Comparison of ENCODE assay signal across 8 cellular contexts in the genomic region with DNA sequence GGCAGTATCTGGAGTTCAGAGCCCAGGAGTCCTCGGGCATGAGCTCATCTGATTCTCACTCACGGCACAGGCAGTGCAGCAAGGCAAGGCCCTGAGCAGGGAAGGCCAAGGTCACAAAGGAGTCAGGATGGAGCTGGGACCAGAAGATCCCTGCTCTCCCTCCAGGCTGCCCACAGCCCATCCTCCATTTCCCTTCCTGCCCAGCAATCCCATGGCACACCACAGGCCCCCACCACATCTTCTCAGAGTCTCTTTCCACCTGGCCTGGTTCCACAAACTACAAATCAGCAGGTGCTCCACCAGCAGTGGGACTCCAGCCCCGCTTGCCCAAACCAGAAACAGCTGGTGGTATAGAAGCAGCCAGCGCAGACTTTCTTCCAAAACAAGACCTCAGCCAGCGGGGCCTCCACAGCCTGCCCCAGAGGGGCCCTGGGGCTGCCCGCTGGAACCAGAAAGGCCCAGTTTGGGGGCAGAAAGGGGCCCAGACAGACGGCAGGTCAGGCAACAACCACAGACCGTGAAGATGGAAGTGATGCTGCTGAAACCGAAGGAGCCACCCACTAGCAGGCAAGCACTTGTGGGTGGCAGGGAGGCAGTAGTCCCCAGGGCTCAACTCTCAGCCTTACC. TPM values are rescaled to one million over a fixed set of nuclear protein-coding genes. Genes with fewer than 3 reads are reported as not detected.
DNase-seq lines count a peak whose midpoint lies in the region; ATAC-seq, FAIRE-seq and TF ChIP-seq lines count a peak whose summit lies in the region.

No MANE protein-coding gene starts in this region.

- no peak for TF ChIP-seq EP300 in H1 (IDR thresholded peaks at IDR 0.05; ENCODE audit: borderline replicate concordance in 1 of 2, low read depth in 2 of 2, low read length in 2 of 2)

- in situ Hi-C loops in IMR-90 (cut with MboI; ENCODE audit: low sequenced_read_pairs), result no loop called here

- H3K4me3 ChIP-seq in IMR-90 (ENCODE audit: insufficient read depth, low read depth, low read length) (no peak overlapping the region), H1 (ENCODE audit: extremely low read depth in 1 of 4, insufficient read depth in 2 of 4, low read depth in 3 of 4, low read length in 4 of 4) (no peak overlapping the region)

- H3K18ac ChIP-seq in IMR-90 (ENCODE audit: low read depth, low read length) (no peak overlapping the region), H1 (ENCODE audit: extremely low read depth, low read length) (no peak overlapping the region)

- H3K4ac ChIP-seq in IMR-90 (ENCODE audit: low read depth, low read length) (peak overlapping the region; percentile 4), H1 (replicated peaks; ENCODE audit: insufficient read length, low read depth, low read length) (no peak overlapping the region)

- no peak for FAIRE-seq in H1 (lab: Jason Lieb, UNC)

- peaks cover 45% of the 10 kb centered on the region for H3K4me1 ChIP-seq in IMR-90 (ENCODE audit: control insufficient read depth, insufficient read depth, low read length)
- peaks cover 0 to 10% (median 5%) of the 10 kb centered on the region in 4 experiments; a peak in 4 of 7 replicates for H3K4me1 ChIP-seq in H1 (replicated peaks in 1 of 4; ENCODE audit: control insufficient read depth in 3 of 4, insufficient read depth in 4 of 4, low read length in 3 of 4)

- peak overlapping the region; percentile 70 for H2AK9ac ChIP-seq in IMR-90 (replicated peaks; ENCODE audit: low read depth, low read length, poor library complexity)

- no TSS peak for BruUV-seq in IMR-90 (replicated peaks; lab: Mats Ljungman, UMichigan)

- H3K79me2 ChIP-seq in H1 (ENCODE audit: control insufficient read depth in 1 of 2, insufficient read depth in 2 of 2, low read length in 2 of 2), result peaks cover 0 to 2% of the 10 kb centered on the region in 2 experiments; a peak in 1 of 4 replicates

- H2BK20ac ChIP-seq in IMR-90 (ENCODE audit: low read depth, low read length), result peak overlapping the region; percentile 3; the same call in 1 of the 2 replicates
- H2BK20ac ChIP-seq in H1 (ENCODE audit: low read length), result no peak overlapping the region

- POLR2A ChIA-PET in IMR-90 (lab: Charles Lee; ENCODE audit: unreplicated experiment), result no interaction called here
- POLR2A ChIA-PET in H1 (lab: Charles Lee; ENCODE audit: partially characterized antibody), result interaction anchor here (0.9 kb wide), 1 partner anchor 12 kb away, joined by 3 read pairs; a partner anchor contains a TSS

- TF ChIP-seq POLR2A in IMR-90 (IDR thresholded peaks at IDR 0.05; ENCODE audit: low read depth, low read length) (no peak), H1 (IDR thresholded peaks at IDR 0.05; ENCODE audit: control extremely low read depth in 1 of 2, low read depth in 2 of 2, low read length in 2 of 2) (no peak)

- TF ChIP-seq RAD21 in IMR-90 (IDR thresholded peaks at IDR 0.05; ENCODE audit: low read length), result no peak
- no peak for TF ChIP-seq RAD21 in H1 (IDR thresholded peaks at IDR 0.05 in 1 of 2, conservative IDR thresholded peaks at IDR 0.05 in 1 of 2; ENCODE audit: low read depth in 2 of 2, low read length in 2 of 2)

- peak overlapping the region in 1 of 2 experiments; percentile 20; a peak in 1 of 4 replicates for H4K8ac ChIP-seq in IMR-90 (ENCODE audit: low read depth in 2 of 2, low read length in 2 of 2)
- H4K8ac ChIP-seq in H1 (ENCODE audit: extremely low read depth, insufficient read depth, low read length), result 0 out of 2 replicates have a peak overlapping the region, but pooled peaks have one; percentile 22

- H3K9ac ChIP-seq in IMR-90 (ENCODE audit: low read depth, low read length), result no peak overlapping the region
- H3K9ac ChIP-seq in H1 (replicated peaks in 1 of 4; ENCODE audit: extremely low read depth in 1 of 4, low read depth in 3 of 4, low read length in 3 of 4), result no peak overlapping the region

- H2BK120ac ChIP-seq in IMR-90 (ENCODE audit: low read depth, low read length), result peak overlapping the region; percentile 47; the same call in 1 of the 2 replicates
- H2BK120ac ChIP-seq in H1 (replicated peaks; ENCODE audit: low read depth, low read length), result no peak overlapping the region

- no peak overlapping the region for H4K5ac ChIP-seq in IMR-90 (ENCODE audit: low read depth, low read length)
- no peak overlapping the region for H4K5ac ChIP-seq in H1 (ENCODE audit: insufficient read length, low read depth, low read length)

- no peak overlapping the region for H2BK12ac ChIP-seq in H1 (ENCODE audit: low read depth, low read length)

- peaks cover 57 to 94% of the 10 kb centered on the region in 2 experiments for H3K79me1 ChIP-seq in IMR-90 (ENCODE audit: low read depth in 1 of 2, low read length in 2 of 2)
- H3K79me1 ChIP-seq in H1 (ENCODE audit: low read depth, low read length), result peaks cover 9% of the 10 kb centered on the region; the same call in 1 of the 2 replicates

- no peaks in the 10 kb centered on the region for H3K9me3 ChIP-seq in IMR-90 (ENCODE audit: control insufficient read depth, insufficient read depth, low read length)
- no peaks in the 10 kb centered on the region for H3K9me3 ChIP-seq in H1 (ENCODE audit: insufficient read depth in 2 of 2, low read depth in 1 of 2, low read length in 1 of 2)

- peak; percentile 35 for DNase-seq in GM10266 (ENCODE audit: extremely low spot score)
- DNase-seq in IMR-90, result peak; percentile 32
- DNase-seq in H1 (ENCODE audit: low read depth in 1 of 2, low spot score in 2 of 2), result no peak
- peak; percentile 54 to 55 for DNase-seq in stimulated activated CD8-positive, alpha-beta memory T cell treated with anti-CD3 and anti-CD28 coated beads, Interleukin-2, amount 100 ng/mL, for 48 hours (ENCODE audit: low read depth in 2 of 2)
- no peak for DNase-seq in central memory CD4-positive, alpha-beta T cell
- DNase-seq in NCI-H2171 (lab: John Stamatoyannopoulos, UW), result no peak
- DNase-seq in RPMI8226, result no peak

- H3K4me2 ChIP-seq in IMR-90 (ENCODE audit: low read depth, low read length), result no peak overlapping the region
- no peak overlapping the region for H3K4me2 ChIP-seq in H1 (ENCODE audit: insufficient read depth in 1 of 2, low read depth in 2 of 2, low read length in 2 of 2)

- peaks cover 8% of the 10 kb centered on the region for H3K36me3 ChIP-seq in IMR-90 (ENCODE audit: control insufficient read depth, insufficient read depth, low read length)
- no peaks in the 10 kb centered on the region for H3K36me3 ChIP-seq in H1 (ENCODE audit: control insufficient read depth in 2 of 4, insufficient read depth in 4 of 4, low read length in 3 of 4)

- no peak overlapping the region for H3K27ac ChIP-seq in IMR-90 (ENCODE audit: insufficient read depth, low read length)
- H3K27ac ChIP-seq in H1 (ENCODE audit: low read depth, low read length), result no peak overlapping the region; the same call in 1 of the 2 replicates

- H3K14ac ChIP-seq in IMR-90 (replicated peaks; ENCODE audit: low read depth, low read length) (peak overlapping the region; percentile 24; the same call in 1 of the 2 replicates), H1 (ENCODE audit: insufficient read length) (no peak overlapping the region)

- peak overlapping the region; percentile 37; the same call in 1 of the 2 replicates for H3K23ac ChIP-seq in IMR-90 (ENCODE audit: low read depth, low read length)
- H3K23ac ChIP-seq in H1 (ENCODE audit: insufficient read length), result no peak overlapping the region

- H4K20me1 ChIP-seq in IMR-90 (ENCODE audit: insufficient read depth, low read length) (peaks cover 55% of the 10 kb centered on the region), H1 (replicated peaks in 1 of 2; ENCODE audit: control insufficient read depth in 1 of 2, insufficient read depth in 2 of 2, low read length in 2 of 2) (peaks cover 0 to 8% of the 10 kb centered on the region in 2 experiments)

- H3K23me2 ChIP-seq in H1 (ENCODE audit: low read depth, low read length), result no peaks in the 10 kb centered on the region

- H2AK5ac ChIP-seq in IMR-90 (ENCODE audit: low read depth, low read length) (peak overlapping the region; percentile 91; the same call in 1 of the 2 replicates), H1 (ENCODE audit: low read depth, low read length) (no peak overlapping the region)

- dilution Hi-C loops in IMR-90 (cut with HindIII; ENCODE audit: low sequenced_read_pairs, unreplicated experiment), result no loop called here

- intact Hi-C loops in IMR-90 (cut with micrococcal nuclease), result no loop called here

- peak overlapping the region; percentile 5 for H4K91ac ChIP-seq in IMR-90 (ENCODE audit: insufficient read depth, low read depth, low read length)
- no peak overlapping the region for H4K91ac ChIP-seq in H1 (replicated peaks; ENCODE audit: insufficient read length, low read length)

- no peaks in the 10 kb centered on the region for H3K27me3 ChIP-seq in IMR-90 (ENCODE audit: control insufficient read depth, insufficient read depth, low read length)
- no peaks in the 10 kb centered on the region for H3K27me3 ChIP-seq in H1 (replicated peaks in 1 of 4; ENCODE audit: control insufficient read depth in 3 of 4, extremely low read depth in 1 of 4, insufficient read depth in 3 of 4, low read length in 3 of 4)

- peak; percentile 66 for ATAC-seq in GM21367 (IDR thresholded peaks at IDR 0.05; ENCODE audit: unreplicated experiment)
- no peak for ATAC-seq in IMR-90 (ENCODE audit: low read depth)

- H2AFZ ChIP-seq in IMR-90 (replicated peaks; ENCODE audit: low read length, poor library complexity) (no peak overlapping the region), H1 (ENCODE audit: low read length) (no peak overlapping the region)

- H3K9me1 ChIP-seq in IMR-90 (ENCODE audit: insufficient read depth, low read length), result peaks cover 58% of the 10 kb centered on the region

- H2BK15ac ChIP-seq in IMR-90 (ENCODE audit: low read depth, low read length) (peak overlapping the region; percentile 12; the same call in 1 of the 3 replicates), H1 (ENCODE audit: low read length) (no peak overlapping the region)

- CTCF ChIA-PET in IMR-90 (lab: Yijun Ruan, JAX), result no interaction called here
- CTCF ChIA-PET in H1 (lab: Charles Lee; ENCODE audit: partially characterized antibody), result interaction anchor here (1.0 to 28.6 kb wide), 6 partner anchors 13 to 166 kb away, joined by 3 to 442 read pairs (median 5); a partner anchor contains a TSS

- no peak overlapping the region for H3K56ac ChIP-seq in IMR-90 (ENCODE audit: extremely low read depth, insufficient read depth, low read length)
- no peak overlapping the region for H3K56ac ChIP-seq in H1 (replicated peaks; ENCODE audit: insufficient read length, low read depth, low read length)

- H2BK5ac ChIP-seq in IMR-90 (ENCODE audit: low read depth, low read length, poor library complexity, severe bottlenecking) (no peak overlapping the region), H1 (ENCODE audit: low read depth, low read length) (no peak overlapping the region)

- WGBS in IMR-90 (ENCODE audit: extremely low coverage in 2 of 2, insufficient read length in 1 of 2), 2 experiments, result 73% methylated on average over 5 of the region's 9 CpGs; no CpG with 5 or more reads in 1 of the 2 experiments
- WGBS in H1 (ENCODE audit: extremely low coverage in 1 of 2, insufficient coverage in 1 of 2, insufficient read length in 1 of 2, insufficient replicate concordance in 2 of 2, low coverage in 1 of 2, low lambda C conversion rate in 2 of 2, missing lambda C conversion rate in 1 of 2), 2 experiments, result 88% methylated on average over 9 of the region's 9 CpGs; no CpG with 5 or more reads in 1 of the 2 experiments

- TF ChIP-seq CTCF in GM10266 (IDR thresholded peaks at IDR 0.05; ENCODE audit: control insufficient read depth, insufficient read depth, low read depth, missing control alignments) (no peak), IMR-90 (conservative IDR thresholded peaks at IDR 0.05; ENCODE audit: low read depth, low read length) (no peak), H1 (IDR thresholded peaks at IDR 0.05; ENCODE audit: control extremely low read depth in 1 of 3, insufficient read depth in 1 of 3, low read depth in 1 of 3, low read length in 3 of 3) (no peak)

RNA-seq across cellular contexts. Expression of a gene that starts 12.2 kb away (rescaled TPM):
- 88.0 and 92.8 TPM in 2 replicates for total RNA-seq in IMR-90 (2012; rRNA removed)
- polyA plus RNA-seq in IMR-90 (2012; rRNA removed) (63.8 and 67.1 TPM in 2 replicates), H1 (2011; rRNA removed) (14.2 and 19.2 TPM in 2 replicates)
- 62.2 and 66.5 TPM in 2 replicates for polyA plus RNA-seq in IMR-90 (2012; cell fraction: cytosol; rRNA removed)
- polyA plus RNA-seq in IMR-90 (2012; cell fraction: nucleus; rRNA removed; ENCODE audit: low replicate concordance), result 59.0 and 59.6 TPM in 2 replicates
- 31.9 and 33.9 TPM in 2 replicates for total RNA-seq in H1 (2021; fragmentation: NEBNext Ultra II Directional; extraction: Animal tissue kit (Norgen Biotek cat#: 25700))
- 23.3 TPM for polyA plus RNA-seq in H1 (2011; cell fraction: cytosol; rRNA removed)
- 28.8 TPM for polyA plus RNA-seq in H1 (2011; cell fraction: nucleus; rRNA removed)
- polyA plus RNA-seq in H1 (2012, experiment 1 of 2), result 23.3 to 34.6 TPM (median 31.3 TPM) in 4 replicates
- polyA plus RNA-seq in H1 (2012, experiment 2 of 2), result 28.0 TPM
- polyA plus RNA-seq in H1 (2013, experiment 1 of 2), result 15.3 TPM
- 15.4 TPM for polyA plus RNA-seq in H1 (2013, experiment 2 of 2)
- 18.7 and 25.1 TPM in 2 replicates for polyA minus RNA-seq in H1 (2011; rRNA and poly(A)+ RNA removed)
- polyA minus RNA-seq in H1 (2011; cell fraction: cytosol; rRNA and poly(A)+ RNA removed), result 28.8 TPM
- 28.5 TPM for polyA minus RNA-seq in H1 (2011; cell fraction: nucleus; rRNA and poly(A)+ RNA removed)

RNA-seq across cellular contexts. Expression of a gene that starts 48.3 kb away (rescaled TPM):
- total RNA-seq in IMR-90 (2012; rRNA removed), result 0.28 and 0.36 TPM in 2 replicates
- polyA plus RNA-seq in IMR-90 (2012; rRNA removed) (1.0 and 1.3 TPM in 2 replicates), H1 (2011; rRNA removed) (61.8 and 77.9 TPM in 2 replicates)
- polyA plus RNA-seq in IMR-90 (2012; cell fraction: cytosol; rRNA removed), result 0.89 and 1.2 TPM in 2 replicates
- polyA plus RNA-seq in IMR-90 (2012; cell fraction: nucleus; rRNA removed; ENCODE audit: low replicate concordance), result 0.37 and 0.38 TPM in 2 replicates
- 26.4 and 27.8 TPM in 2 replicates for total RNA-seq in H1 (2021; fragmentation: NEBNext Ultra II Directional; extraction: Animal tissue kit (Norgen Biotek cat#: 25700))
- polyA plus RNA-seq in H1 (2011; cell fraction: cytosol; rRNA removed), result 51.3 TPM
- 29.4 TPM for polyA plus RNA-seq in H1 (2011; cell fraction: nucleus; rRNA removed)
- 32.8 to 35.7 TPM (median 34.2 TPM) in 4 replicates for polyA plus RNA-seq in H1 (2012, experiment 1 of 2)
- 66.7 TPM for polyA plus RNA-seq in H1 (2012, experiment 2 of 2)
- 35.4 TPM for polyA plus RNA-seq in H1 (2013, experiment 1 of 2)
- 46.3 TPM for polyA plus RNA-seq in H1 (2013, experiment 2 of 2)
- 66.9 and 104 TPM in 2 replicates for polyA minus RNA-seq in H1 (2011; rRNA and poly(A)+ RNA removed)
- polyA minus RNA-seq in H1 (2011; cell fraction: cytosol; rRNA and poly(A)+ RNA removed), result 18.0 TPM
- polyA minus RNA-seq in H1 (2011; cell fraction: nucleus; rRNA and poly(A)+ RNA removed), result 23.6 TPM

Comparison
In these comparisons a context has a peak if more than half of its experiments do, and no peak if none do; other contexts are left out.
1. DNase-seq: peak in GM10266 (single experiment), IMR-90 (single experiment) and stimulated activated CD8-positive, alpha-beta memory T cell treated with anti-CD3 and anti-CD28 coated beads, Interleukin-2, amount 100 ng/mL, for 48 hours (2 of 2); none in H1 (0 of 2), central memory CD4-positive, alpha-beta T cell (single experiment), NCI-H2171 (single experiment) and RPMI8226 (single experiment).
2. RNA of a gene that starts 48.3 kb away (total RNA-seq): 26.4 to 27.8 TPM in H1; 0.28 to 0.36 TPM in IMR-90; every median in the first group is over 10 times any median in the second.